Comparison of ENCODE assay signal across 8 cellular contexts in the genomic region with DNA sequence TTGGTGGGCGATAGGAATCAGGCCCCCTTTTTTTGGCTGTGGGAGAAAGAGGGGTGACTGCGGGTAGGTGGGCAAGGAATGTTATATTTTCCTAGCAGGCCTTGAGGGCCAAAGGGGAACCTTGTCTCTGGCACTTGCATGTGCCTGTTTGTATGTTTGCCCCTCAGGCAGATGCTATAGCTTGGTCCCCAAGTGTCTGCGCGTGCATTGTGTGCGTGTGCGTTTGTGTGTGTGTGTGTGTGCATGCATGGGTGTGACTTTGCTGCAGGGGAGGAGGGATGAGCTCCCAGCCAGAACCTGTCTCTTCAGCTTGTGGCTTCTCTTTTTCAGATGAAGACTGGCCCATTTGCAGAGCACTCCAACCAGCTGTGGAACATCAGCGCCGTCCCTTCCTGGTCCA. TPM values are rescaled to one million over a fixed set of nuclear protein-coding genes. Genes with fewer than 3 reads are reported as not detected.
DNase-seq lines count a peak whose midpoint lies in the region; ATAC-seq, FAIRE-seq and TF ChIP-seq lines count a peak whose summit lies in the region.

No MANE protein-coding gene starts in this region.

- 29% methylated on average over 8 of the region's 8 CpGs for WGBS in right cardiac atrium
- WGBS in smooth muscle cell (ENCODE audit: low lambda C conversion rate) = 79% methylated on average over 8 of the region's 8 CpGs

- H3K9me2 ChIP-seq in GM23338 (ENCODE audit: insufficient read depth) = no peaks in the 10 kb centered on the region

- H2AFZ ChIP-seq in GM23338 (no peak overlapping the region), smooth muscle cell (ENCODE audit: low read depth) (no peak overlapping the region)

- peak overlapping the region; percentile 72 for H3K4me2 ChIP-seq in GM23338
- peak overlapping the region; percentile 85 for H3K4me2 ChIP-seq in smooth muscle cell

- peaks cover 59% of the 10 kb centered on the region for H3K4me1 ChIP-seq in GM23338 (ENCODE audit: insufficient read depth)
- peaks cover 32% of the 10 kb centered on the region for H3K4me1 ChIP-seq in right cardiac atrium (ENCODE audit: control insufficient read depth, insufficient read depth, low read length)
- peaks cover 60% of the 10 kb centered on the region for H3K4me1 ChIP-seq in smooth muscle cell (ENCODE audit: low read depth)

- peak overlapping the region; percentile 96 for H3K9ac ChIP-seq in smooth muscle cell (ENCODE audit: low read depth)

- H3K27ac Mint-ChIP-seq in GM23338 = peak overlapping the region; percentile 89
- H3K27ac Mint-ChIP-seq in activated CD8-positive, alpha-beta T cell treated with anti-CD3 and anti-CD28 coated beads, Interleukin-2, amount 10 ng/mL, durations not matched to agents 7 days and 5 days = peak overlapping the region; percentile 70

- FAIRE-seq in D721Med (lab: Jason Lieb, UNC) = no peak

- H3K79me2 ChIP-seq in GM23338 (replicated peaks; ENCODE audit: insufficient read depth) (peaks cover 8% of the 10 kb centered on the region), smooth muscle cell (ENCODE audit: low read depth) (peaks cover 18% of the 10 kb centered on the region)

- H3K9me3 Mint-ChIP-seq in GM23338 = no peaks in the 10 kb centered on the region
- no peaks in the 10 kb centered on the region for H3K9me3 Mint-ChIP-seq in activated CD8-positive, alpha-beta T cell treated with anti-CD3 and anti-CD28 coated beads, Interleukin-2, amount 10 ng/mL, durations not matched to agents 7 days and 5 days (ENCODE audit: insufficient read depth)

- DNase-seq in GM23338 (ENCODE audit: low spot score) = no peak
- no peak for DNase-seq in activated CD8-positive, alpha-beta T cell treated with anti-CD3 and anti-CD28 coated beads, Interleukin-2, amount 10 ng/mL, durations not matched to agents 7 days and 5 days
- DNase-seq in right cardiac atrium = peak in 1 of 3 donors; percentile 16
- no peak for DNase-seq in smooth muscle cell (lab: John Stamatoyannopoulos, UW; ENCODE audit: unreplicated experiment)
- no peak for DNase-seq in NCI-H2081 (lab: John Stamatoyannopoulos, UW)
- no peak for DNase-seq in NCI-H526 treated with DMSO at 0.1 percent for 48 hours (lab: John Stamatoyannopoulos, UW)
- no peak for DNase-seq in D721Med (ENCODE audit: insufficient read length, low spot score)
- DNase-seq in H7 = no peak

- intact Hi-C loops in right cardiac atrium (cut with DNase I) = loop anchor here in 2 of 4 donors (5.0 to 10.0 kb wide), 2 partner anchors 343 to 355 kb away; no protein-coding TSS in a partner anchor

- H3K4me1 Mint-ChIP-seq in GM23338 = peaks cover 79% of the 10 kb centered on the region
- H3K4me1 Mint-ChIP-seq in activated CD8-positive, alpha-beta T cell treated with anti-CD3 and anti-CD28 coated beads, Interleukin-2, amount 10 ng/mL, durations not matched to agents 7 days and 5 days (ENCODE audit: low read depth) = peaks cover 50% of the 10 kb centered on the region

- CTCF ChIA-PET in activated CD8-positive, alpha-beta T cell treated with anti-CD3 and anti-CD28 coated beads, Interleukin-2, amount 10 ng/mL, durations not matched to agents 7 days and 5 days (lab: Charles Lee) = interaction anchor here (0.8 to 8.8 kb wide), 31 partner anchors 8 to 498 kb away, joined by 3 to 190 read pairs (median 5); a partner anchor contains a TSS

- ATAC-seq in GM23338 (no peak), right cardiac atrium (no peak)
- no peak for ATAC-seq in activated CD8-positive, alpha-beta T cell treated with anti-CD3 and anti-CD28 coated beads, Interleukin-2, amount 10 ng/mL, durations not matched to agents 7 days and 5 days

- peaks cover 42% of the 10 kb centered on the region for H3K36me3 Mint-ChIP-seq in GM23338 (ENCODE audit: low read depth)
- H3K36me3 Mint-ChIP-seq in activated CD8-positive, alpha-beta T cell treated with anti-CD3 and anti-CD28 coated beads, Interleukin-2, amount 10 ng/mL, durations not matched to agents 7 days and 5 days (ENCODE audit: low read depth) = peaks cover 27% of the 10 kb centered on the region

- peak overlapping the region; percentile 83 for H3K27ac ChIP-seq in GM23338 (ENCODE audit: low read depth)
- H3K27ac ChIP-seq in right cardiac atrium (ENCODE audit: low read length) = peak overlapping the region; percentile 88
- H3K27ac ChIP-seq in smooth muscle cell (ENCODE audit: low read depth) = peak overlapping the region; percentile 100

- peaks cover 45% of the 10 kb centered on the region for H3K27me3 Mint-ChIP-seq in GM23338 (ENCODE audit: insufficient read depth, low read depth, poor library complexity)
- H3K27me3 Mint-ChIP-seq in activated CD8-positive, alpha-beta T cell treated with anti-CD3 and anti-CD28 coated beads, Interleukin-2, amount 10 ng/mL, durations not matched to agents 7 days and 5 days (ENCODE audit: low read depth) = no peaks in the 10 kb centered on the region

- peaks cover 6% of the 10 kb centered on the region for H3K36me3 ChIP-seq in GM23338 (ENCODE audit: insufficient read depth)
- H3K36me3 ChIP-seq in smooth muscle cell (ENCODE audit: low read depth) = no peaks in the 10 kb centered on the region
- H3K36me3 ChIP-seq in H7 (replicated peaks; ENCODE audit: control insufficient read depth, insufficient read depth, low read length) = peaks cover 10% of the 10 kb centered on the region

- peak overlapping the region; percentile 36; the same call in 1 of the 2 replicates for H3K4me3 ChIP-seq in GM23338
- H3K4me3 ChIP-seq in right cardiac atrium (ENCODE audit: low read length) = no peak overlapping the region
- H3K4me3 ChIP-seq in smooth muscle cell = peak overlapping the region; percentile 26
- no peak overlapping the region for H3K4me3 ChIP-seq in H7 (ENCODE audit: insufficient read depth, low read depth, low read length)

- H3F3A ChIP-seq in GM23338 (replicated peaks; ENCODE audit: low read depth) (peaks cover 6% of the 10 kb centered on the region), smooth muscle cell (ENCODE audit: low read depth) (peaks cover 20% of the 10 kb centered on the region)

- H3K27me3 ChIP-seq in GM23338 (ENCODE audit: insufficient read depth) = no peaks in the 10 kb centered on the region
- no peaks in the 10 kb centered on the region for H3K27me3 ChIP-seq in right cardiac atrium (ENCODE audit: control insufficient read depth, insufficient read depth)
- no peaks in the 10 kb centered on the region for H3K27me3 ChIP-seq in smooth muscle cell (ENCODE audit: low read depth)
- H3K27me3 ChIP-seq in H7 (ENCODE audit: control insufficient read depth, insufficient read depth, low read length) = no peaks in the 10 kb centered on the region

- H4K20me1 ChIP-seq in GM23338 (replicated peaks; ENCODE audit: insufficient read depth) = peaks cover 9% of the 10 kb centered on the region
- no peaks in the 10 kb centered on the region for H4K20me1 ChIP-seq in smooth muscle cell (ENCODE audit: low read depth)

- POLR2A ChIA-PET in activated CD8-positive, alpha-beta T cell treated with anti-CD3 and anti-CD28 coated beads, Interleukin-2, amount 10 ng/mL, durations not matched to agents 7 days and 5 days (lab: Charles Lee) = interaction anchor here (1.3 to 1.8 kb wide), 2 partner anchors 30 to 33 kb away, joined by 3 to 5 read pairs; no protein-coding TSS in a partner anchor

- TF ChIP-seq CTCF in GM23338 (conservative IDR thresholded peaks at IDR 0.05; ENCODE audit: low read depth in 2 of 2) (no peak), smooth muscle cell (IDR thresholded peaks at IDR 0.05; ENCODE audit: borderline replicate concordance, insufficient read depth, poor library complexity, severe bottlenecking) (no peak), D721Med (IDR thresholded peaks at IDR 0.05; ENCODE audit: insufficient read depth, missing control alignments) (no peak)

- peak overlapping the region; percentile 73 for H3K4me3 Mint-ChIP-seq in GM23338
- H3K4me3 Mint-ChIP-seq in activated CD8-positive, alpha-beta T cell treated with anti-CD3 and anti-CD28 coated beads, Interleukin-2, amount 10 ng/mL, durations not matched to agents 7 days and 5 days = peak overlapping the region; percentile 25

- no peaks in the 10 kb centered on the region for H3K9me3 ChIP-seq in right cardiac atrium (ENCODE audit: control insufficient read depth, low read length)
- H3K9me3 ChIP-seq in smooth muscle cell (replicated peaks; ENCODE audit: low read depth) = no peaks in the 10 kb centered on the region

TF ChIP-seq in GM23338, 12 proteins besides CTCF, POLR2A, EP300 and RAD21 (continues in another document):
- no peak for TF ChIP-seq EZH2phosphoT487 (IDR thresholded peaks at IDR 0.05; ENCODE audit: unreplicated experiment)

RNA-seq across cellular contexts. Expression of a gene that starts 30.9 kb away (rescaled TPM):
- 110 and 122 TPM in 2 replicates for total RNA-seq in GM23338 (2014; rRNA removed; shearing (Covaris generic))
- polyA plus RNA-seq in GM23338 (2016; fragmentation: Nextera tagmentation; extraction: Ambion mirVana) (53.9 and 57.3 TPM in 2 replicates), right cardiac atrium (147 TPM), smooth muscle cell (88.7 and 94.9 TPM in 2 replicates)
- total RNA-seq in activated CD8-positive, alpha-beta T cell treated with anti-CD3 and anti-CD28 coated beads, Interleukin-2, amount 10 ng/mL, durations not matched to agents 7 days and 5 days = 100 to 1,000 TPM; 114 to 125 TPM
- total RNA-seq in right cardiac atrium (100 to 1,000 TPM; 115 to 170 (median 144) TPM), smooth muscle cell (78.2 and 119 TPM in 2 replicates)
- 160 and 166 TPM in 2 replicates for total RNA-seq in H7 (2014; rRNA removed; shearing (Covaris generic))

RNA-seq across cellular contexts. Expression of a gene that starts 31.5 kb away (rescaled TPM):
- 9.9 TPM in 2 replicates for total RNA-seq in GM23338 (2014; rRNA removed; shearing (Covaris generic))
- polyA plus RNA-seq in GM23338 (2016; fragmentation: Nextera tagmentation; extraction: Ambion mirVana) (3.7 and 4.6 TPM in 2 replicates), right cardiac atrium (63.3 TPM), smooth muscle cell (38.4 and 52.3 TPM in 2 replicates)
- 10 to 100 TPM; 21.9 to 22.2 TPM for total RNA-seq in activated CD8-positive, alpha-beta T cell treated with anti-CD3 and anti-CD28 coated beads, Interleukin-2, amount 10 ng/mL, durations not matched to agents 7 days and 5 days
- total RNA-seq in right cardiac atrium (10 to 100 TPM; 47.0 to 69.9 (median 56.8) TPM), smooth muscle cell (20.0 and 24.3 TPM in 2 replicates)
- total RNA-seq in H7 (2014; rRNA removed; shearing (Covaris generic)) = 13.6 and 14.9 TPM in 2 replicates

RNA-seq across cellular contexts. Expression of a gene that starts 35.9 kb away (rescaled TPM):
- 0.90 and 1.2 TPM in 2 replicates for total RNA-seq in GM23338 (2014; rRNA removed; shearing (Covaris generic))
- polyA plus RNA-seq in GM23338 (2016; fragmentation: Nextera tagmentation; extraction: Ambion mirVana) (0.19 and 0.24 TPM in 2 replicates), right cardiac atrium (10.4 TPM), smooth muscle cell (31.7 and 38.6 TPM in 2 replicates)
- 1 to 10 TPM; 6.0 to 6.1 TPM for total RNA-seq in activated CD8-positive, alpha-beta T cell treated with anti-CD3 and anti-CD28 coated beads, Interleukin-2, amount 10 ng/mL, durations not matched to agents 7 days and 5 days
- total RNA-seq in right cardiac atrium (1 to 10 TPM; 6.7 to 9.4 (median 8.7) TPM), smooth muscle cell (23.0 and 28.3 TPM in 2 replicates)
- total RNA-seq in H7 (2014; rRNA removed; shearing (Covaris generic)) = 11.1 and 13.3 TPM in 2 replicates

Comparison
In these comparisons a context has a peak if more than half of its experiments do, and no peak if none do; other contexts are left out.
1. H3K4me3 ChIP-seq: peak in GM23338 (single experiment) and smooth muscle cell (single experiment); none in right cardiac atrium (single experiment) and H7 (single experiment).
2. Peak in every context shown above with its lines, with median percentiles within 50 percentile points of each other: H3K27ac ChIP-seq.